11 cellular contexts compared by ENCODE assay signal in the genomic region with DNA sequence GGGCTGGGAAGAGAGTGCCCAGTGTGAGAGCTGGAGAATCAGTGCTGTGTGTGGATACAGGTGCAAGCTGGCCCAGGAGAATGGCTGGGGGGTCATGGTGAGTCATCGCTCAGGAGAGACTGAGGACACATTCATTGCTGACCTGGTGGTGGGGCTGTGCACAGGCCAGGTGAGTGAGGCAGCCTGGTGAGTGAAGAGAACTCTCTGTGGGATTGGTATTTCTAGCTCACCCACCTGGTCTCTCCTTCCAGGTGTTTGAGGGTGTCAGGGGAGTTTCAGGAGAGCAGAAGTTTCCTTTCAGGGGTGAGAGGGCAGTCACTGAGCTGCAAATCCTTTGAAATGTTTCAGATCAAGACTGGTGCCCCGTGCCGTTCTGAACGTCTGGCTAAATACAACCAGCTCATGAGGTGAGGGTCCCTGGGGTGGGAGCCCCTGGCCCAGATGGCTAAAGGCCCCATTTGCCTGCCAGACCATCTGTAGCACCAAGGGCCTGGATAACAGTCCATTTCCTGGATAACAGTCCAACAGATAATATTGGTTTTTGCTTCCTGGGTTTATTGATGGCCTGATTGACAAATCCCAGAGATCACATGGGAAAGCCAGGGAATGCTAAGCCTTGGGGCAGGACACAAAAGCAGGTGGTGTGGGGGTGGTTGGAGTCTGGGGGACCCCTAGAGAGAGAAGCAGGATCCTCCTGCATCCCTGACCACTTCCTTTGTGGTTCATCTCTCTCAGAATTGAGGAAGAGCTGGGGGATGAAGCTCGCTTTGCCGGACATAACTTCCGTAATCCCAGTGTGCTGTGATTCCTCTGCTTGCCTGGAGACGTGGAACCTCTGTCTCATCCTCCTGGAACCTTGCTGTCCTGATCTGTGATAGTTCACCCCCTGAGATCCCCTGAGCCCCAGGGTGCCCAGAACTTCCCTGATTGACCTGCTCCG. TPM values are rescaled to one million over a fixed set of nuclear protein-coding genes. Genes with fewer than 3 reads are reported as not detected.
DNase-seq lines count a peak whose midpoint lies in the region; ATAC-seq, FAIRE-seq and TF ChIP-seq lines count a peak whose summit lies in the region.
"Had no signal": no experiment of that assay in that cellular context is flagged by ENCODE, and none has a peak within 500 bp of the region (broad histone marks: within the 10 kb centered on the region; RNA-seq: fewer than 3 reads in every experiment).

No MANE protein-coding gene starts in this region.

- peak; percentile 9 for FAIRE-seq in GM12892 (lab: Jason Lieb, UNC)

- in situ Hi-C loops in HAP-1 (cut with MboI; ENCODE audit: low sequenced_read_pairs): no loop called here

- H3K4me3 ChIP-seq in BLaER1 (no peak overlapping the region), OCI-LY3 (ENCODE audit: low read length) (no peak overlapping the region), mucosa of rectum (ENCODE audit: low read length in 2 of 2) (peak overlapping the region in 1 of 2 donors; percentile 15), HAP-1 (no peak overlapping the region)

- TF ChIP-seq POLR2A in GM12892 (IDR thresholded peaks at IDR 0.05; ENCODE audit: low read depth, low read length): no peak

- H3K9me3 ChIP-seq in BLaER1 (no peaks in the 10 kb centered on the region), OCI-LY3 (ENCODE audit: insufficient read depth, low read length) (no peaks in the 10 kb centered on the region), mucosa of rectum (ENCODE audit: control insufficient read depth in 2 of 2, low read length in 2 of 2) (no peaks in the 10 kb centered on the region), HAP-1 (no peaks in the 10 kb centered on the region)

- no peak for TF ChIP-seq CTCF in OCI-LY3 (IDR thresholded peaks at IDR 0.05; ENCODE audit: low read depth, low read length)

- peaks cover 5% of the 10 kb centered on the region; the same call in 1 of the 2 replicates for H3K27me3 ChIP-seq in BLaER1
- no peaks in the 10 kb centered on the region for H3K27me3 ChIP-seq in OCI-LY3 (ENCODE audit: low read depth, low read length)
- no peaks in the 10 kb centered on the region for H3K27me3 ChIP-seq in mucosa of rectum (ENCODE audit: control insufficient read depth in 2 of 2, insufficient read depth in 2 of 2, low read length in 2 of 2)
- H3K27me3 ChIP-seq in HAP-1 (ENCODE audit: low read depth): no peaks in the 10 kb centered on the region

- peaks cover 8% of the 10 kb centered on the region for H3K79me2 ChIP-seq in OCI-LY3 (ENCODE audit: low read length)

- H3K36me3 ChIP-seq in BLaER1 (no peaks in the 10 kb centered on the region; the same call in 1 of the 2 replicates), OCI-LY3 (replicated peaks; ENCODE audit: low read depth, low read length) (peaks cover 40% of the 10 kb centered on the region), mucosa of rectum (ENCODE audit: control insufficient read depth in 2 of 2, insufficient read depth in 2 of 2, low read length in 2 of 2) (peaks cover 0 to 3% of the 10 kb centered on the region in 2 donors), HAP-1 (replicated peaks) (peaks cover 50% of the 10 kb centered on the region)

- no peak overlapping the region for H2AFZ ChIP-seq in OCI-LY3 (ENCODE audit: low read depth, low read length)

- H3K27ac ChIP-seq in BLaER1 (peak overlapping the region; percentile 61), OCI-LY3 (ENCODE audit: low read length) (no peak overlapping the region), mucosa of rectum (ENCODE audit: low read depth in 2 of 2, low read length in 2 of 2) (peak overlapping the region; percentile 10 to 75)

- ATAC-seq in HG03460 (IDR thresholded peaks at IDR 0.05; ENCODE audit: unreplicated experiment): no peak
- ATAC-seq: Right ventricle myocardium inferior had no signal

- H3K9ac ChIP-seq in BLaER1 (peak overlapping the region; percentile 35; the same call in 1 of the 2 replicates), OCI-LY3 (ENCODE audit: low read length) (no peak overlapping the region), mucosa of rectum (ENCODE audit: low read depth in 1 of 2, low read length in 2 of 2) (peak overlapping the region in 1 of 2 donors; percentile 26)

- H3K4me2 ChIP-seq in BLaER1 (peak overlapping the region; percentile 86), OCI-LY3 (ENCODE audit: low read length) (0 out of 2 replicates have a peak overlapping the region, but pooled peaks have one; percentile 4)

- no peak for DNase-seq in GM12892 (ENCODE audit: insufficient read length)
- no peak for DNase-seq in HAP-1 (ENCODE audit: low spot score in 2 of 2)
- DNase-seq in NCI-H146 treated with DMSO at 0.1 percent for 48 hours (lab: John Stamatoyannopoulos, UW; ENCODE audit: unreplicated experiment): no peak
- no peak for DNase-seq in inferior parietal cortex (ENCODE audit: extremely low spot score)
- DNase-seq: activated gamma-delta T cell treated with Interleukin-2 at 50 U/mL for 16 hours; CD4-positive, CD25-positive, alpha-beta regulatory T cell had no signal

- H4K20me1 ChIP-seq in BLaER1: no peaks in the 10 kb centered on the region
- H4K20me1 ChIP-seq in OCI-LY3 (ENCODE audit: insufficient read depth, low read length): 0 out of 2 replicates have a peak, but pooled peaks cover 3% of the 10 kb centered on the region

- H3K4me1 ChIP-seq in BLaER1 (peaks cover 68% of the 10 kb centered on the region), OCI-LY3 (ENCODE audit: low read length) (peaks cover 29% of the 10 kb centered on the region), mucosa of rectum (ENCODE audit: control insufficient read depth in 2 of 2, insufficient read depth in 2 of 2, low read length in 2 of 2) (peaks cover 29 to 42% of the 10 kb centered on the region in 2 donors), HAP-1 (peaks cover 29% of the 10 kb centered on the region)

RNA-seq across cellular contexts. Expression of a gene that starts 5.5 kb away (rescaled TPM):
- polyA plus RNA-seq in GM12892 (2012; ENCODE audit: missing spikeins): 11.0 TPM

RNA-seq across cellular contexts. Expression of a gene that starts 7.9 kb away (rescaled TPM):
- 191 TPM for polyA plus RNA-seq in GM12892 (2012; ENCODE audit: missing spikeins)

RNA-seq across cellular contexts. Expression of a gene that starts 17.6 kb away (rescaled TPM):
- polyA plus RNA-seq in GM12892 (2012; ENCODE audit: missing spikeins): 13.1 TPM

RNA-seq across cellular contexts. Expression of a gene that starts 21.4 kb away (rescaled TPM):
- not detected for polyA plus RNA-seq in GM12892 (2012; ENCODE audit: missing spikeins)
- polyA plus RNA-seq: CD4-positive, CD25-positive, alpha-beta regulatory T cell had no signal

RNA-seq across cellular contexts. Expression of a gene that starts 21.6 kb away (rescaled TPM):
- 175 TPM for polyA plus RNA-seq in GM12892 (2012; ENCODE audit: missing spikeins)
